8 cellular contexts compared by ENCODE assay signal in genomic region chr10:128069351-128070051, GRCh38. TPM values are rescaled to one million over a fixed set of nuclear protein-coding genes. Genes with fewer than 3 reads are reported as not detected.
A peak's percentile ranks its signal among the peaks of the same experiment; 100 is the strongest.
DNase-seq lines count a peak whose midpoint lies in the region; ATAC-seq lines count a peak whose summit lies in the region.

No MANE protein-coding gene starts in this region.

- no peaks in the 10 kb centered on the region for H3K36me3 ChIP-seq in SJSA1

- peak; percentile 77 for DNase-seq in DMS114 treated with DMSO at 0.1 percent for 48 hours (lab: John Stamatoyannopoulos, UW; ENCODE audit: unreplicated experiment)
- DNase-seq in LoVo (ENCODE audit: low spot score) = peak; percentile 72
- peak; percentile 52 to 71 for DNase-seq in SJSA1 (ENCODE audit: low read depth in 1 of 2, low spot score in 2 of 2)
- DNase-seq in activated naive CD4-positive, alpha-beta T cell treated with anti-CD3 and anti-CD28 coated beads for 36 hours = peak; percentile 87
- DNase-seq in glomerular visceral epithelial cell (ENCODE audit: extremely low spot score) = peak; percentile 79
- peak; percentile 92 for DNase-seq in posterior vena cava (ENCODE audit: low spot score)

- CTCF ChIA-PET in activated naive CD4-positive, alpha-beta T cell treated with anti-CD3 and anti-CD28 coated beads for 36 hours (lab: Charles Lee) = interaction anchor here (0.5 to 16.7 kb wide), 34 partner anchors 9 to 391 kb away, joined by 3 to 281 read pairs (median 4); partner anchors contain the start of genes MKI67 and PTPRE

- H3K27ac ChIP-seq in SJSA1 = no peak overlapping the region

- ATAC-seq in GM21717 (IDR thresholded peaks at IDR 0.05; ENCODE audit: unreplicated experiment) (peak; percentile 36), HG03095 (IDR thresholded peaks at IDR 0.05; ENCODE audit: unreplicated experiment) (no peak)

- H3K4me3 ChIP-seq in SJSA1 = no peak overlapping the region

- H3K4me1 Mint-ChIP-seq in activated naive CD4-positive, alpha-beta T cell treated with anti-CD3 and anti-CD28 coated beads for 36 hours (ENCODE audit: low read depth) = peaks cover 33% of the 10 kb centered on the region

- H3K4me3 Mint-ChIP-seq in activated naive CD4-positive, alpha-beta T cell treated with anti-CD3 and anti-CD28 coated beads for 36 hours = no peak overlapping the region

- intact Hi-C loops in activated naive CD4-positive, alpha-beta T cell treated with anti-CD3 and anti-CD28 coated beads for 36 hours (cut with micrococcal nuclease) = loop anchor here (1.0 kb wide), 5 partner anchors 22 to 354 kb away; partner anchors contain the start of gene PTPRE
- intact Hi-C loops in posterior vena cava (cut with DNase I) = loop anchor here (2.0 kb wide), 2 partner anchors 27 to 163 kb away; partner anchors contain the start of gene PTPRE (in 1 of the 2)

- H3K9me3 ChIP-seq in SJSA1 (replicated peaks) = no peaks in the 10 kb centered on the region; the same call in 1 of the 2 replicates

- peaks cover 4% of the 10 kb centered on the region for H3K9me3 Mint-ChIP-seq in activated naive CD4-positive, alpha-beta T cell treated with anti-CD3 and anti-CD28 coated beads for 36 hours

- no peaks in the 10 kb centered on the region for H3K27me3 Mint-ChIP-seq in activated naive CD4-positive, alpha-beta T cell treated with anti-CD3 and anti-CD28 coated beads for 36 hours (ENCODE audit: low read depth)

- H3K27me3 ChIP-seq in SJSA1 (replicated peaks) = no peaks in the 10 kb centered on the region

- H3K36me3 Mint-ChIP-seq in activated naive CD4-positive, alpha-beta T cell treated with anti-CD3 and anti-CD28 coated beads for 36 hours (ENCODE audit: low read depth) = peaks cover 50% of the 10 kb centered on the region

- H3K4me1 ChIP-seq in SJSA1 (replicated peaks) = peaks cover under 1% of the 10 kb centered on the region; the same call in 1 of the 2 replicates

- H3K27ac Mint-ChIP-seq in activated naive CD4-positive, alpha-beta T cell treated with anti-CD3 and anti-CD28 coated beads for 36 hours = no peak overlapping the region

RNA-seq across cellular contexts. Expression of gene MKI67, which starts 56.7 kb away (rescaled TPM):
- 26.7 and 50.4 TPM in 2 replicates for total RNA-seq in SJSA1 (2014; rRNA removed; shearing (Covaris generic))
- total RNA-seq in activated naive CD4-positive, alpha-beta T cell treated with anti-CD3 and anti-CD28 coated beads for 36 hours = 100 to 1,000 TPM; 266 to 273 TPM
- 1 to 10 TPM in 1 of 2 donors, under 1 TPM in 1; 0.62 to 2.0 TPM for total RNA-seq in posterior vena cava
